In genomic region chr4:186554485-186554884, GRCh38 we compare ENCODE assay signal across 8 cellular contexts. TPM values are rescaled to one million over a fixed set of nuclear protein-coding genes. Genes with fewer than 3 reads are reported as not detected.
DNase-seq lines count a peak whose midpoint lies in the region; ATAC-seq and TF ChIP-seq lines count a peak whose summit lies in the region.

No MANE protein-coding gene starts in this region.

- H3K18ac ChIP-seq in neuronal stem cell (ENCODE audit: low read length): no peak overlapping the region

- no peak overlapping the region for H3K14ac ChIP-seq in neuronal stem cell (ENCODE audit: low read length)

- H3K36me3 ChIP-seq in esophagus squamous epithelium (no peaks in the 10 kb centered on the region), neuronal stem cell (replicated peaks in 1 of 2; ENCODE audit: control insufficient read depth in 2 of 2, insufficient read depth in 2 of 2, low read length in 2 of 2) (no peaks in the 10 kb centered on the region)

- H3K23ac ChIP-seq in neuronal stem cell (ENCODE audit: low read depth, low read length, poor library complexity): no peak overlapping the region

- peak overlapping the region; percentile 94 for H2AFZ ChIP-seq in neuronal stem cell (ENCODE audit: low read length)

- H2BK15ac ChIP-seq in neuronal stem cell (ENCODE audit: low read length): no peak overlapping the region

- H3K27me3 ChIP-seq in esophagus squamous epithelium (peaks cover 0 to 60% (median 0%) of the 10 kb centered on the region in 4 donors), neuronal stem cell (ENCODE audit: control insufficient read depth in 3 of 3, insufficient read depth in 3 of 3, low read depth in 1 of 3, low read length in 3 of 3) (peaks cover 0 to 75% (median 0%) of the 10 kb centered on the region in 3 experiments)

- no peak for TF ChIP-seq POLR2A in esophagus squamous epithelium (IDR thresholded peaks at IDR 0.05)
- TF ChIP-seq POLR2A in erythroblast (IDR thresholded peaks at IDR 0.05; ENCODE audit: low read length): no peak

- intact Hi-C loops in esophagus squamous epithelium (cut with DNase I): no loop called here

- no peak overlapping the region for H4K8ac ChIP-seq in neuronal stem cell (ENCODE audit: low read depth, low read length)

- 4 to 10% methylated on average over 13 of the region's 13 CpGs for WGBS in esophagus squamous epithelium, 2 donors
- no CpG with 5 or more reads among the region's 13 CpGs for WGBS in neuronal stem cell (ENCODE audit: extremely low coverage in 2 of 2, insufficient read length in 2 of 2, insufficient replicate concordance in 1 of 2), 2 donors

- no peak overlapping the region for H2BK120ac ChIP-seq in neuronal stem cell (ENCODE audit: low read depth, low read length)

- peak overlapping the region; percentile 95 for H3K4me2 ChIP-seq in neuronal stem cell (ENCODE audit: insufficient read depth, low read length, poor library complexity, severe bottlenecking)

- H3K9me3 ChIP-seq in esophagus squamous epithelium (no peaks in the 10 kb centered on the region), neuronal stem cell (replicated peaks in 1 of 2; ENCODE audit: control insufficient read depth in 2 of 2, insufficient read depth in 1 of 2, low read depth in 1 of 2, low read length in 2 of 2) (no peaks in the 10 kb centered on the region)

- H2AK5ac ChIP-seq in neuronal stem cell (ENCODE audit: low read depth, low read length): no peak overlapping the region

- H3K27ac ChIP-seq in esophagus squamous epithelium (no peak overlapping the region), neuronal stem cell (replicated peaks; ENCODE audit: low read length) (no peak overlapping the region)

- H3K4me1 ChIP-seq in esophagus squamous epithelium (peaks cover 0 to 17% (median 5%) of the 10 kb centered on the region in 3 donors), neuronal stem cell (ENCODE audit: control insufficient read depth in 2 of 2, insufficient read depth in 1 of 2, low read depth in 1 of 2, low read length in 2 of 2) (peaks cover 0 to 3% of the 10 kb centered on the region in 2 donors)

- H2BK12ac ChIP-seq in neuronal stem cell (ENCODE audit: low read length): no peak overlapping the region

- ATAC-seq in GM18907 (IDR thresholded peaks at IDR 0.05; ENCODE audit: unreplicated experiment): no peak

- H3K4ac ChIP-seq in neuronal stem cell (ENCODE audit: low read length): no peak overlapping the region

- no peak overlapping the region for H3K9ac ChIP-seq in neuronal stem cell (ENCODE audit: low read depth, low read length, poor library complexity)

- no peak overlapping the region for H2BK5ac ChIP-seq in neuronal stem cell (ENCODE audit: low read length)

- H3K4me3 ChIP-seq in esophagus squamous epithelium (peak overlapping the region; percentile 6 to 59 (median 28)), neuronal stem cell (ENCODE audit: low read length in 2 of 2) (peak overlapping the region; percentile 46 to 96)

- H3K79me1 ChIP-seq in neuronal stem cell (ENCODE audit: low read depth, low read length): peaks cover 2% of the 10 kb centered on the region

- no peak overlapping the region for H4K91ac ChIP-seq in neuronal stem cell (ENCODE audit: low read depth, low read length, poor library complexity)

- DNase-seq in DMS153 treated with DMSO at 0.1 percent for 48 hours (lab: John Stamatoyannopoulos, UW; ENCODE audit: unreplicated experiment) (peak; percentile 72), NCI-H510A treated with DMSO at 0.1 percent for 48 hours (lab: John Stamatoyannopoulos, UW) (peak; percentile 67), esophagus squamous epithelium (lab: John Stamatoyannopoulos, UW) (no peak), neuronal stem cell (ENCODE audit: low spot score) (no peak), NCI-H128 (lab: John Stamatoyannopoulos, UW; ENCODE audit: unreplicated experiment) (no peak), HPDE6-E6E7 (ENCODE audit: extremely low spot score) (no peak), erythroblast (lab: John Stamatoyannopoulos, UW) (no peak)

- TF ChIP-seq CTCF in esophagus squamous epithelium (IDR thresholded peaks at IDR 0.05): no peak

RNA-seq across cellular contexts. Expression of gene MTNR1A, which starts 0.9 kb away (rescaled TPM):
- not detected for total RNA-seq in esophagus squamous epithelium
- polyA plus RNA-seq in neuronal stem cell (2013, experiment 1 of 2): 1.1 TPM
- 1.2 TPM for polyA plus RNA-seq in neuronal stem cell (2013, experiment 2 of 2)

Comparison
In these comparisons a context has a peak if more than half of its experiments do, and no peak if none do; other contexts are left out.
1. DNase-seq: peak in DMS153 treated with DMSO at 0.1 percent for 48 hours (single experiment) and NCI-H510A treated with DMSO at 0.1 percent for 48 hours (single experiment); none in esophagus squamous epithelium (single experiment), neuronal stem cell (single experiment), NCI-H128 (single experiment), HPDE6-E6E7 (single experiment) and erythroblast (0 of 2).